19 cellular contexts compared by ENCODE assay signal in the genomic region with DNA sequence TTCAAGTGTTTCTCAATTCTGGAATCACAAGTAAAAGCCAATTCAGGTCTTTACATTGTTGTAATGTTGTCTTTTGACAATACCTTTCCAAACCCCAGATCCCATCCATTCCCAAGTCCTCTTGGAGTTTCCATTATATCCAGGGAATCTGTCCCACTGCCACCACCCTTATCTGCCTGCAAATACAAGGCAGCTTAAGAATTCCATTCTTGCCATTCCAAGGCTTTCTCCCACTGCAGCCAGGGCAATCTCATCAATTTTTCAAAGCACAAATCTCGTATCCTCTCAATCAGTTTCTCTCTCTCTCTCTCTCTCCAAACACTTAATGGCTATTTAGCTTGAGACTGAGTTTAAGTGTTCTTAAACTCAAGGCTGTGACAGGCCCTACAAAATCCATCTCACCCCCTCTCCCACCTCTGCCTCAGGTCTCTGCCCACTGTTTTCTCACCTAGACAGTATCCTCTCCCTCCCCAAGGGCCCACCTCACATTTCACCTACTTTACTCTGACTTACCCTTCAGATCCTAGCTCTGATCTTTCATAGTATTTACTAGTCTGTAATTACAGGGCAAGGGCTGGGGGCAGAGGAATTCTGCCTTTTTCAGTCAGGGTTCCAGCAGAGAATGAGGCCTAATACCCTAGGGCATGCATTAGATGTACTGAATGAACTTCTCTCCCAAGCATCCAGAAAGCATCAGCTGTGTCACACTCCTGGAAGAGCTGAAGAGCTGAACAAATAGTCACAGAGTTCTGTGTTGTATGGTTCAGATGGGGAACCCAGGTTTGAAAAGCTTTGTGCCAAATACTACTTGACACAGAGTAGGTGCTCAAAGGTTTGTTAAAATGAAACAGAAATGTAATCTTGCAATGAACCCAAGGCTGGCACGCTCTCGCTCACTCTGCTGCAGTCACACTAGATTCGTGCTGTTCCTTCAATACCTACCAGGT. TPM values are rescaled to one million over a fixed set of nuclear protein-coding genes. Genes with fewer than 3 reads are reported as not detected.
DNase-seq lines count a peak whose midpoint lies in the region; ATAC-seq, FAIRE-seq and TF ChIP-seq lines count a peak whose summit lies in the region.
"Had no signal": no experiment of that assay in that cellular context is flagged by ENCODE, and none has a peak within 500 bp of the region (broad histone marks: within the 10 kb centered on the region; RNA-seq: fewer than 3 reads in every experiment).

No MANE protein-coding gene starts in this region.

- no peak for TF ChIP-seq EP300 in H1 (IDR thresholded peaks at IDR 0.05; ENCODE audit: borderline replicate concordance in 1 of 2, low read depth in 2 of 2, low read length in 2 of 2)

- in situ Hi-C loops in Panc1 (cut with HindIII; ENCODE audit: low pct_unique_long_range_greater_than_20kb, low sequenced_read_pairs): no loop called here

- no peak overlapping the region for H3K56ac ChIP-seq in H1 (replicated peaks; ENCODE audit: insufficient read length, low read depth, low read length)

- no peak overlapping the region for H4K5ac ChIP-seq in H1 (ENCODE audit: insufficient read length, low read depth, low read length)

- 0 out of 2 replicates have a peak overlapping the region, but pooled peaks have one; percentile 34 for H3K27ac ChIP-seq in Panc1 (ENCODE audit: low read length)
- H3K27ac ChIP-seq in H1 (ENCODE audit: low read depth, low read length): no peak overlapping the region
- peak overlapping the region; percentile 39 for H3K27ac ChIP-seq in trophoblast cell (ENCODE audit: low read depth, low read length)
- H3K27ac ChIP-seq: tibial nerve had no signal

- H3K4me2 ChIP-seq in H1 (ENCODE audit: insufficient read depth in 1 of 2, low read depth in 2 of 2, low read length in 2 of 2) (no peak overlapping the region), trophoblast cell (ENCODE audit: low read length) (peak overlapping the region; percentile 3)

- ATAC-seq in Panc1: no peak
- ATAC-seq: PC-3, right lobe of liver had no signal

- peak overlapping the region; percentile 88 for H2BK20ac ChIP-seq in H1 (ENCODE audit: low read length)

- H3K4me1 Mint-ChIP-seq in activated CD4-positive, alpha-beta memory T cell treated with anti-CD3 and anti-CD28 coated beads for 36 hours (ENCODE audit: low read depth): peaks cover 89% of the 10 kb centered on the region
- peaks cover 76% of the 10 kb centered on the region for H3K4me1 Mint-ChIP-seq in activated CD4-positive, alpha-beta memory T cell treated with anti-CD3 and anti-CD28 coated beads, Interleukin-2, amount 10 ng/mL, durations not matched to agents 7 days and 5 days

- H3K4me1 ChIP-seq in Panc1 (ENCODE audit: control insufficient read depth, insufficient read depth, low read length) (peaks cover 21% of the 10 kb centered on the region), H1 (replicated peaks in 1 of 4; ENCODE audit: control insufficient read depth in 3 of 4, insufficient read depth in 4 of 4, low read length in 3 of 4) (peaks cover 16 to 37% (median 29%) of the 10 kb centered on the region in 4 experiments), trophoblast cell (ENCODE audit: control insufficient read depth in 1 of 2, insufficient read depth in 2 of 2, low read length in 2 of 2) (peaks cover 16 to 20% of the 10 kb centered on the region in 2 experiments)

- H2BK120ac ChIP-seq in H1 (replicated peaks; ENCODE audit: low read depth, low read length): no peak overlapping the region
- H2BK120ac ChIP-seq in trophoblast cell (ENCODE audit: insufficient read depth, low read length, poor library complexity): peak overlapping the region; percentile 8

- H3K36me3 ChIP-seq in Panc1 (ENCODE audit: control insufficient read depth, insufficient read depth, low read length) (no peaks in the 10 kb centered on the region), H1 (ENCODE audit: control insufficient read depth in 2 of 4, insufficient read depth in 4 of 4, low read length in 3 of 4) (no peaks in the 10 kb centered on the region), trophoblast cell (ENCODE audit: control insufficient read depth in 1 of 2, insufficient read depth in 2 of 2, low read length in 2 of 2) (no peaks in the 10 kb centered on the region)
- H3K36me3 ChIP-seq: right lobe of liver, tibial nerve had no signal

- no peak for TF ChIP-seq CTCF in Panc1 (IDR thresholded peaks at IDR 0.05)
- no peak for TF ChIP-seq CTCF in H1 (IDR thresholded peaks at IDR 0.05; ENCODE audit: control extremely low read depth in 1 of 3, insufficient read depth in 1 of 3, low read depth in 1 of 3, low read length in 3 of 3)

- no peaks in the 10 kb centered on the region for H3K23me2 ChIP-seq in H1 (ENCODE audit: low read depth, low read length)

- peak overlapping the region; percentile 93; the same call in 1 of the 2 replicates for H2BK15ac ChIP-seq in H1 (ENCODE audit: low read length)

- intact Hi-C loops in activated CD4-positive, alpha-beta memory T cell treated with anti-CD3 and anti-CD28 coated beads for 36 hours (cut with micrococcal nuclease): no loop called here
- intact Hi-C loops in Panc1 (cut with micrococcal nuclease; ENCODE audit: unreplicated experiment): no loop called here
- intact Hi-C loops in posterior vena cava (cut with DNase I): no loop called here

- 95% methylated on average over 4 of the region's 4 CpGs; no CpG with 5 or more reads in 1 of the 2 experiments for whole genome bisulfite sequencing in H1 (ENCODE audit: extremely low coverage in 1 of 2, insufficient coverage in 1 of 2, insufficient read length in 1 of 2, insufficient replicate concordance in 2 of 2, low coverage in 1 of 2, low lambda C conversion rate in 2 of 2, missing lambda C conversion rate in 1 of 2), 2 experiments
- no CpG with 5 or more reads among the region's 4 CpGs for WGBS in trophoblast cell (ENCODE audit: extremely low coverage, insufficient coverage, insufficient read length)

- H3K79me1 ChIP-seq in H1 (ENCODE audit: low read depth, low read length) (peaks cover 3% of the 10 kb centered on the region), trophoblast cell (ENCODE audit: low read length) (peaks cover 5% of the 10 kb centered on the region)

- TF ChIP-seq RAD21 in H1 (IDR thresholded peaks at IDR 0.05 in 1 of 2, conservative IDR thresholded peaks at IDR 0.05 in 1 of 2; ENCODE audit: low read depth in 2 of 2, low read length in 2 of 2): no peak

- no peak overlapping the region for H3K4me3 ChIP-seq in Panc1 (ENCODE audit: low read depth in 2 of 2, low read length in 2 of 2)
- no peak overlapping the region for H3K4me3 ChIP-seq in H1 (ENCODE audit: extremely low read depth in 1 of 4, insufficient read depth in 2 of 4, low read depth in 3 of 4, low read length in 4 of 4)
- no peak overlapping the region for H3K4me3 ChIP-seq in trophoblast cell (ENCODE audit: low read depth, low read length)
- H3K4me3 ChIP-seq: right lobe of liver, tibial nerve had no signal

- no peak for FAIRE-seq in H1 (lab: Jason Lieb, UNC)
- FAIRE-seq: D721Med had no signal

- no TSS peak for BruUV-seq in Panc1 (replicated peaks; lab: Mats Ljungman, UMichigan)

- H2BK5ac ChIP-seq in H1 (ENCODE audit: low read depth, low read length) (peak overlapping the region; percentile 76), trophoblast cell (ENCODE audit: low read depth, low read length, poor library complexity) (peak overlapping the region; percentile 79)

- H3K27ac Mint-ChIP-seq in activated CD4-positive, alpha-beta memory T cell treated with anti-CD3 and anti-CD28 coated beads for 36 hours: peak overlapping the region; percentile 16
- no peak overlapping the region for H3K27ac Mint-ChIP-seq in activated CD4-positive, alpha-beta memory T cell treated with anti-CD3 and anti-CD28 coated beads, Interleukin-2, amount 10 ng/mL, durations not matched to agents 7 days and 5 days

- H3K36me3 Mint-ChIP-seq in activated CD4-positive, alpha-beta memory T cell treated with anti-CD3 and anti-CD28 coated beads for 36 hours: no peaks in the 10 kb centered on the region
- H3K36me3 Mint-ChIP-seq in activated CD4-positive, alpha-beta memory T cell treated with anti-CD3 and anti-CD28 coated beads, Interleukin-2, amount 10 ng/mL, durations not matched to agents 7 days and 5 days (ENCODE audit: low read depth): peaks cover 8% of the 10 kb centered on the region

- H2AFZ ChIP-seq in H1 (ENCODE audit: low read length): no peak overlapping the region
- H2AFZ ChIP-seq in trophoblast cell (ENCODE audit: insufficient read depth, low read length, poor library complexity): peak overlapping the region; percentile 52

- H3K18ac ChIP-seq in H1 (ENCODE audit: extremely low read depth, low read length) (no peak overlapping the region), trophoblast cell (ENCODE audit: low read length) (peak overlapping the region; percentile 86)

- H3K9me3 ChIP-seq in Panc1 (ENCODE audit: control insufficient read depth, insufficient read depth, low read depth, low read length) (no peaks in the 10 kb centered on the region), H1 (ENCODE audit: insufficient read depth in 2 of 2, low read depth in 1 of 2, low read length in 1 of 2) (no peaks in the 10 kb centered on the region), trophoblast cell (ENCODE audit: insufficient read depth, low read depth, low read length) (no peaks in the 10 kb centered on the region)
- H3K9me3 ChIP-seq: right lobe of liver, tibial nerve had no signal

- H4K20me1 ChIP-seq in H1 (replicated peaks in 1 of 2; ENCODE audit: control insufficient read depth in 1 of 2, insufficient read depth in 2 of 2, low read length in 2 of 2): peaks cover 0 to 7% of the 10 kb centered on the region in 2 experiments

- POLR2A ChIA-PET in activated CD4-positive, alpha-beta memory T cell treated with anti-CD3 and anti-CD28 coated beads for 36 hours (lab: Charles Lee): interaction anchor here (1.0 kb wide), 1 partner anchor 13 kb away, joined by 3 read pairs; no protein-coding TSS in a partner anchor
- POLR2A ChIA-PET in activated CD4-positive, alpha-beta memory T cell treated with anti-CD3 and anti-CD28 coated beads, Interleukin-2, amount 10 ng/mL, durations not matched to agents 7 days and 5 days (lab: Charles Lee): interaction anchor here (0.7 to 9.0 kb wide), 4 partner anchors 15 to 45 kb away, joined by 3 to 70 read pairs (median 12); partner anchors contain the start of gene RAPGEF1
- POLR2A ChIA-PET in Panc1 (lab: Charles Lee): no interaction called here
- POLR2A ChIA-PET in H1 (lab: Charles Lee; ENCODE audit: partially characterized antibody): interaction anchor here (1.1 to 1.8 kb wide), 6 partner anchors 12 to 85 kb away, joined by 3 to 5 read pairs (median 4); no protein-coding TSS in a partner anchor

- CTCF ChIA-PET in activated CD4-positive, alpha-beta memory T cell treated with anti-CD3 and anti-CD28 coated beads for 36 hours (lab: Charles Lee): interaction anchor here (0.7 to 1.6 kb wide), 2 partner anchors 45 to 71 kb away, joined by 3 to 4 read pairs; no protein-coding TSS in a partner anchor
- CTCF ChIA-PET in activated CD4-positive, alpha-beta memory T cell treated with anti-CD3 and anti-CD28 coated beads, Interleukin-2, amount 10 ng/mL, durations not matched to agents 7 days and 5 days (lab: Charles Lee): no interaction called here
- CTCF ChIA-PET in Panc1 (lab: Charles Lee) (no interaction called here), H1 (lab: Charles Lee; ENCODE audit: partially characterized antibody) (interaction anchor here (0.8 to 1.5 kb wide), 5 partner anchors 13 to 105 kb away, joined by 3 read pairs; no protein-coding TSS in a partner anchor)

- H3K79me2 ChIP-seq in H1 (ENCODE audit: control insufficient read depth in 1 of 2, insufficient read depth in 2 of 2, low read length in 2 of 2): peaks cover 3 to 58% of the 10 kb centered on the region in 2 experiments; a peak in 3 of 4 replicates
- H3K79me2 ChIP-seq in trophoblast cell (ENCODE audit: control insufficient read depth, insufficient read depth, low read length, poor library complexity): peaks cover 11% of the 10 kb centered on the region

- no peak overlapping the region for H3K14ac ChIP-seq in H1 (ENCODE audit: insufficient read length)
- H3K14ac ChIP-seq in trophoblast cell (ENCODE audit: low read length): peak overlapping the region; percentile 43

- 0 out of 2 replicates have a peak overlapping the region, but pooled peaks have one; percentile 54 for H2BK12ac ChIP-seq in H1 (ENCODE audit: low read depth, low read length)
- H2BK12ac ChIP-seq in trophoblast cell (ENCODE audit: low read length): peak overlapping the region; percentile 65

- H3K27me3 ChIP-seq in Panc1 (ENCODE audit: control insufficient read depth, insufficient read depth, low read length) (no peaks in the 10 kb centered on the region), H1 (replicated peaks in 1 of 4; ENCODE audit: control insufficient read depth in 3 of 4, extremely low read depth in 1 of 4, insufficient read depth in 3 of 4, low read length in 3 of 4) (no peaks in the 10 kb centered on the region), trophoblast cell (ENCODE audit: insufficient read depth, low read length) (no peaks in the 10 kb centered on the region)
- H3K27me3 ChIP-seq: right lobe of liver, tibial nerve had no signal

- H3K23ac ChIP-seq in H1 (ENCODE audit: insufficient read length) (no peak overlapping the region), trophoblast cell (ENCODE audit: low read length) (no peak overlapping the region)

- no peak overlapping the region for H4K12ac ChIP-seq in trophoblast cell (ENCODE audit: low read depth, low read length)

- H3K9me3 Mint-ChIP-seq in activated CD4-positive, alpha-beta memory T cell treated with anti-CD3 and anti-CD28 coated beads for 36 hours: no peaks in the 10 kb centered on the region
- H3K9me3 Mint-ChIP-seq in activated CD4-positive, alpha-beta memory T cell treated with anti-CD3 and anti-CD28 coated beads, Interleukin-2, amount 10 ng/mL, durations not matched to agents 7 days and 5 days: no peaks in the 10 kb centered on the region

- H4K91ac ChIP-seq in H1 (replicated peaks; ENCODE audit: insufficient read length, low read length) (no peak overlapping the region), trophoblast cell (ENCODE audit: low read depth, low read length) (peak overlapping the region; percentile 70)

- H3K4me3 Mint-ChIP-seq in activated CD4-positive, alpha-beta memory T cell treated with anti-CD3 and anti-CD28 coated beads for 36 hours: no peak overlapping the region
- no peak overlapping the region for H3K4me3 Mint-ChIP-seq in activated CD4-positive, alpha-beta memory T cell treated with anti-CD3 and anti-CD28 coated beads, Interleukin-2, amount 10 ng/mL, durations not matched to agents 7 days and 5 days

- H3K4ac ChIP-seq in H1 (replicated peaks; ENCODE audit: insufficient read length, low read depth, low read length) (no peak overlapping the region), trophoblast cell (ENCODE audit: low read depth, low read length) (peak overlapping the region; percentile 34)

- H3K27me3 Mint-ChIP-seq in activated CD4-positive, alpha-beta memory T cell treated with anti-CD3 and anti-CD28 coated beads for 36 hours: no peaks in the 10 kb centered on the region
- H3K27me3 Mint-ChIP-seq in activated CD4-positive, alpha-beta memory T cell treated with anti-CD3 and anti-CD28 coated beads, Interleukin-2, amount 10 ng/mL, durations not matched to agents 7 days and 5 days: no peaks in the 10 kb centered on the region

- H4K8ac ChIP-seq in H1 (ENCODE audit: extremely low read depth, insufficient read depth, low read length) (no peak overlapping the region; the same call in 1 of the 2 replicates), trophoblast cell (ENCODE audit: low read depth, low read length) (peak overlapping the region; percentile 22)

- TF ChIP-seq POLR2A in H1 (IDR thresholded peaks at IDR 0.05; ENCODE audit: control extremely low read depth in 1 of 2, low read depth in 2 of 2, low read length in 2 of 2): no peak

- H3K9ac ChIP-seq in H1 (replicated peaks in 1 of 4; ENCODE audit: extremely low read depth in 1 of 4, low read depth in 3 of 4, low read length in 3 of 4): no peak overlapping the region
- no peak overlapping the region for H3K9ac ChIP-seq in trophoblast cell (ENCODE audit: low read length)

- peak overlapping the region; percentile 98 for H2AK5ac ChIP-seq in H1 (ENCODE audit: low read depth, low read length)
- H2AK5ac ChIP-seq in trophoblast cell (ENCODE audit: low read length): no peak overlapping the region

- DNase-seq in activated CD4-positive, alpha-beta memory T cell treated with anti-CD3 and anti-CD28 coated beads for 36 hours: no peak
- DNase-seq in activated CD4-positive, alpha-beta memory T cell treated with anti-CD3 and anti-CD28 coated beads, Interleukin-2, amount 10 ng/mL, durations not matched to agents 7 days and 5 days: no peak
- DNase-seq in Panc1 (ENCODE audit: low read depth, low spot score) (no peak), H1 (ENCODE audit: low read depth in 1 of 2, low spot score in 2 of 2) (no peak), trophoblast cell (peak; percentile 67 to 80), posterior vena cava (ENCODE audit: low spot score) (no peak), NCI-H146 (lab: John Stamatoyannopoulos, UW) (no peak), COLO668 (lab: John Stamatoyannopoulos, UW; ENCODE audit: unreplicated experiment) (no peak)
- DNase-seq: ACHN; activated T-cell treated with anti-CD3 and anti-CD28 coated beads for 4 hours; amniotic stem cell; hippocampal formation; NCI-H187; NCI-H510A; PC-3; right lobe of liver; stimulated activated CD8-positive, alpha-beta memory T cell treated with anti-CD3 and anti-CD28 coated beads, Interleukin-4, amount 100 ng/mL, for 48 hours had no signal

RNA-seq across cellular contexts. Expression of gene RAPGEF1, which starts 46.0 kb away (rescaled TPM):
- total RNA-seq in activated CD4-positive, alpha-beta memory T cell treated with anti-CD3 and anti-CD28 coated beads for 36 hours: 10 to 100 TPM; 91.9 to 92.3 TPM
- 100 to 1,000 TPM; 149 to 158 TPM for total RNA-seq in activated CD4-positive, alpha-beta memory T cell treated with anti-CD3 and anti-CD28 coated beads, Interleukin-2, amount 10 ng/mL, durations not matched to agents 7 days and 5 days
- total RNA-seq in Panc1 (2021; ENCODE audit: unreplicated experiment) (86.8 TPM), posterior vena cava (10 to 100 TPM; 74.5 to 90.8 TPM)
- polyA plus RNA-seq in Panc1 (2012; ENCODE audit: insufficient read length): 57.8 TPM
- total RNA-seq in H1 (2021; fragmentation: NEBNext Ultra II Directional; extraction: Animal tissue kit (Norgen Biotek cat#: 25700)): 73.8 and 78.9 TPM in 2 replicates
- 29.7 and 38.2 TPM in 2 replicates for polyA plus RNA-seq in H1 (2011; rRNA removed)
- 28.4 TPM for polyA plus RNA-seq in H1 (2011; cell fraction: cytosol; rRNA removed)
- polyA plus RNA-seq in H1 (2011; cell fraction: nucleus; rRNA removed): 54.3 TPM
- polyA plus RNA-seq in H1 (2012, experiment 1 of 2): 39.8 to 47.1 TPM (median 45.5 TPM) in 4 replicates
- polyA plus RNA-seq in H1 (2012, experiment 2 of 2): 36.6 TPM
- 43.6 TPM for polyA plus RNA-seq in H1 (2013, experiment 1 of 2)
- 46.5 TPM for polyA plus RNA-seq in H1 (2013, experiment 2 of 2)
- polyA minus RNA-seq in H1 (2011; rRNA and poly(A)+ RNA removed): 30.4 and 36.4 TPM in 2 replicates
- 22.6 TPM for polyA minus RNA-seq in H1 (2011; cell fraction: cytosol; rRNA and poly(A)+ RNA removed)
- 22.7 TPM for polyA minus RNA-seq in H1 (2011; cell fraction: nucleus; rRNA and poly(A)+ RNA removed)
- 77.7 and 79.5 TPM in 2 replicates for polyA plus RNA-seq in trophoblast cell (2013)

Comparison
In these comparisons a context has a peak if more than half of its experiments do, and no peak if none do; other contexts are left out.
1. CTCF ChIA-PET loops: an anchor here in activated CD4-positive, alpha-beta memory T cell treated with anti-CD3 and anti-CD28 coated beads for 36 hours (0.7 to 1.6 kb wide) and H1 (0.8 to 1.5 kb wide); none called in activated CD4-positive, alpha-beta memory T cell treated with anti-CD3 and anti-CD28 coated beads, Interleukin-2, amount 10 ng/mL, durations not matched to agents 7 days and 5 days and Panc1.
2. DNase-seq: peak in trophoblast cell (2 of 2); none in activated CD4-positive, alpha-beta memory T cell treated with anti-CD3 and anti-CD28 coated beads for 36 hours (single experiment), activated CD4-positive, alpha-beta memory T cell treated with anti-CD3 and anti-CD28 coated beads, Interleukin-2, amount 10 ng/mL, durations not matched to agents 7 days and 5 days (single experiment), Panc1 (single experiment), H1 (0 of 2), posterior vena cava (single experiment), NCI-H146 (single experiment) and COLO668 (single experiment).